Comparison of ENCODE assay signal across 8 cellular contexts in genomic region chr6:127342946-127343752, GRCh38. TPM values are rescaled to one million over a fixed set of nuclear protein-coding genes. Genes with fewer than 3 reads are reported as not detected.
A peak's percentile ranks its signal among the peaks of the same experiment; 100 is the strongest.
DNase-seq lines count a peak whose midpoint lies in the region; ATAC-seq and TF ChIP-seq lines count a peak whose summit lies in the region.

ECHDC1 (minus strand) TSS chr6:127343609; CDS start chr6:127331028, 12,581 bp downstream.

- no peaks in the 10 kb centered on the region for H3K9me3 Mint-ChIP-seq in CD8-positive, alpha-beta memory T cell

- H3K4me3 ChIP-seq in CD8-positive, alpha-beta memory T cell (ENCODE audit: low read length), result peak within 1 kb of the TSS; percentile 54
- peak within 1 kb of the TSS; percentile 65 for H3K4me3 ChIP-seq in HL-60 (replicated peaks; ENCODE audit: insufficient read depth, low read length)

- no peaks in the 10 kb centered on the region for H3K9me3 ChIP-seq in CD8-positive, alpha-beta memory T cell (ENCODE audit: low read length)

- CTCF ChIA-PET in CD8-positive, alpha-beta memory T cell (lab: Charles Lee), result interaction anchor here (0.7 to 2.0 kb wide), 5 partner anchors 9 to 173 kb away, joined by 3 to 9 read pairs (median 5); partner anchors contain the start of gene RNF146

- no peaks in the 10 kb centered on the region for H3K36me3 ChIP-seq in CD8-positive, alpha-beta memory T cell (ENCODE audit: insufficient read depth, low read length)

- POLR2A ChIA-PET in CD8-positive, alpha-beta memory T cell (lab: Charles Lee), result no interaction called here

- ATAC-seq in GM19467 (IDR thresholded peaks at IDR 0.05; ENCODE audit: unreplicated experiment), result peak; percentile 65

- H3K4me1 ChIP-seq in CD8-positive, alpha-beta memory T cell (ENCODE audit: insufficient read depth, low read length), result peaks cover 43% of the 10 kb centered on the region

- H3K4me1 Mint-ChIP-seq in CD8-positive, alpha-beta memory T cell, result peaks cover 4 to 14% (median 9%) of the 10 kb centered on the region in 3 donors

- H3K4me3 Mint-ChIP-seq in CD8-positive, alpha-beta memory T cell, result no peak within 1 kb of the TSS

- TF ChIP-seq CTCF in HL-60 (IDR thresholded peaks at IDR 0.05; ENCODE audit: insufficient read depth, low read length), result no peak

- no peak within 1 kb of the TSS for H3K27ac Mint-ChIP-seq in CD8-positive, alpha-beta memory T cell

- H3K27me3 Mint-ChIP-seq in CD8-positive, alpha-beta memory T cell, result peaks cover 0 to 1% of the 10 kb centered on the region in 2 donors

- no peaks in the 10 kb centered on the region for H3K27me3 ChIP-seq in CD8-positive, alpha-beta memory T cell (ENCODE audit: insufficient read depth, low read length, poor library complexity, severe bottlenecking)
- no peaks in the 10 kb centered on the region for H3K27me3 ChIP-seq in HL-60 (ENCODE audit: insufficient read depth, poor library complexity, severe bottlenecking)

- peak within 1 kb of the TSS; percentile 76 for H3K27ac ChIP-seq in CD8-positive, alpha-beta memory T cell (ENCODE audit: low read depth, low read length)
- H3K27ac ChIP-seq in HL-60 (replicated peaks), result peak within 1 kb of the TSS; percentile 91

- DNase-seq in CD8-positive, alpha-beta memory T cell, result peak; percentile 43 to 80 (median 71)
- DNase-seq in HL-60 (ENCODE audit: low read depth in 1 of 2, low spot score in 1 of 2) (peak; percentile 52 to 82), NOMO-1 (lab: John Stamatoyannopoulos, UW; ENCODE audit: unreplicated experiment in 2 of 2) (peak; percentile 74 to 78), epidermal melanocyte (ENCODE audit: insufficient read length, low spot score) (peak; percentile 47), middle frontal gyrus (ENCODE audit: extremely low spot score, low spot score) (peak; percentile 42)
- DNase-seq in activated CD8-positive, alpha-beta memory T cell treated with anti-CD3 and anti-CD28 coated beads for 4 hours (ENCODE audit: low read depth in 2 of 2), result peak; percentile 50 to 56
- peak; percentile 48 to 53 for DNase-seq in stimulated activated CD8-positive, alpha-beta memory T cell treated with anti-CD3 and anti-CD28 coated beads, Interleukin-2, amount 100 ng/mL, for 1 hour (ENCODE audit: low read depth in 2 of 2)

- peaks cover 4 to 7% (median 6%) of the 10 kb centered on the region in 3 donors for H3K36me3 Mint-ChIP-seq in CD8-positive, alpha-beta memory T cell

RNA-seq across cellular contexts. Expression of gene ECHDC1, which starts in this region (rescaled TPM):
- 10 to 100 TPM; 65.0 to 66.3 TPM for total RNA-seq in CD8-positive, alpha-beta memory T cell
- polyA plus RNA-seq in CD8-positive, alpha-beta memory T cell, result 67.7 TPM

Comparison
In these comparisons a context has a peak if more than half of its experiments do, and no peak if none do; other contexts are left out.
1. Peak in every context shown above with its lines: DNase-seq, ATAC-seq, H3K4me3 ChIP-seq and H3K27ac ChIP-seq.